15 cellular contexts compared by ENCODE assay signal in the genomic region with DNA sequence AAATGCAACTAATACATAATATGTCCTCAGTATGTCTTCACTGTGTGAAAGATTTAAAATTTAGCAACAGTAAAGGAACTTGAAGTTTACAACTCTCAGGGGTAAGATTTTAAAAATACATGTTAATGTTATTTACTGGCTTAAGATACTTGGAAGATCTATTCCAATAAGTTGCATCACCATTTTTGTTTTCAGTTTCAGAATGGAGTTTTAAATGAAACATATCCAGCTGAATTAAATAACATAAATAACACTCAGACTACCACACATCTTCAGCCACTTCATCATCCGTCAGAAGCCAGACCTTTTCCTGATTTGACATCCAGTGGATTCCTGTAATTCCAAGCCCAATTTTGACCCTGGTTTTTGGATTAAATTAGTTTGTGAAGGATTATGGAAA.
"Had no signal": no experiment of that assay in that cellular context is flagged by ENCODE, and none has a peak within 500 bp of the region (broad histone marks: within the 10 kb centered on the region; RNA-seq: fewer than 3 reads in every experiment).

No MANE protein-coding gene starts in this region.

- H3K36me3 ChIP-seq: ovary had no signal

- ATAC-seq: activated CD4-positive, CD25-positive, alpha-beta regulatory T cell treated with anti-CD3 and anti-CD28 coated beads, Interleukin-2, amount 50 U/mL, for 24 hours; activated T-cell treated with anti-CD3 and anti-CD28 coated beads, Interleukin-2, amount 50 U/mL, for 72 hours; body of pancreas; heart right ventricle; SK-N-SH treated with all-trans-retinoic acid at 6 μM for 48 hours had no signal

- H3K4me3 Mint-ChIP-seq: activated T-cell treated with anti-CD3 and anti-CD28 coated beads, Interleukin-2, amount 50 U/mL, for 72 hours; stimulated activated naive CD8-positive, alpha-beta T cell treated with anti-CD3 and anti-CD28 coated beads, Interleukin-15, Interleukin-2, amounts not matched to agents 100 ng/mL and 50 ng/mL, for 24 hours; T-helper 1 cell treated with Interleukin-12 subunit alpha and Interleukin-12 subunit beta and Interleukin-4 antibody, amounts not matched to agents 30 μg/mL and 1 μg/mL, for 36 hours had no signal

- H3K27ac Mint-ChIP-seq: activated T-cell treated with anti-CD3 and anti-CD28 coated beads, Interleukin-2, amount 50 U/mL, for 72 hours; stimulated activated naive CD8-positive, alpha-beta T cell treated with anti-CD3 and anti-CD28 coated beads, Interleukin-15, Interleukin-2, amounts not matched to agents 100 ng/mL and 50 ng/mL, for 24 hours; T-helper 1 cell treated with Interleukin-12 subunit alpha and Interleukin-12 subunit beta and Interleukin-4 antibody, amounts not matched to agents 30 μg/mL and 1 μg/mL, for 36 hours had no signal

- DNase-seq: activated naive CD4-positive, alpha-beta T cell; activated T-cell treated with anti-CD3 and anti-CD28 coated beads, Interleukin-2, amount 50 U/mL, for 72 hours; body of pancreas; central memory CD4-positive, alpha-beta T cell; erythroblast; heart right ventricle; left ventricle myocardium inferior; ovary; stimulated activated CD4-positive, alpha-beta T cell treated with anti-CD3 and anti-CD28 coated beads, Interleukin-4, amount 100 ng/mL, for 1 hour; stimulated activated CD8-positive, alpha-beta memory T cell treated with anti-CD3 and anti-CD28 coated beads, Interleukin-4, amount 100 ng/mL, for 48 hours had no signal

- H3K27me3 ChIP-seq: body of pancreas, heart right ventricle, ovary had no signal

- H3K4me1 ChIP-seq: body of pancreas had no signal

- H3K27me3 Mint-ChIP-seq: stimulated activated naive CD8-positive, alpha-beta T cell treated with anti-CD3 and anti-CD28 coated beads, Interleukin-15, Interleukin-2, amounts not matched to agents 100 ng/mL and 50 ng/mL, for 24 hours had no signal

- H3K4me3 ChIP-seq: body of pancreas, heart right ventricle, left ventricle myocardium inferior, ovary, thoracic aorta had no signal

- H3K27ac ChIP-seq: body of pancreas, left ventricle myocardium inferior, ovary, thoracic aorta had no signal

- H3K9me3 ChIP-seq: body of pancreas, left ventricle myocardium inferior, ovary, thoracic aorta had no signal

- H3K9me3 Mint-ChIP-seq: activated T-cell treated with anti-CD3 and anti-CD28 coated beads, Interleukin-2, amount 50 U/mL, for 72 hours; stimulated activated naive CD8-positive, alpha-beta T cell treated with anti-CD3 and anti-CD28 coated beads, Interleukin-15, Interleukin-2, amounts not matched to agents 100 ng/mL and 50 ng/mL, for 24 hours; T-helper 1 cell treated with Interleukin-12 subunit alpha and Interleukin-12 subunit beta and Interleukin-4 antibody, amounts not matched to agents 30 μg/mL and 1 μg/mL, for 36 hours had no signal
